In the genomic region with DNA sequence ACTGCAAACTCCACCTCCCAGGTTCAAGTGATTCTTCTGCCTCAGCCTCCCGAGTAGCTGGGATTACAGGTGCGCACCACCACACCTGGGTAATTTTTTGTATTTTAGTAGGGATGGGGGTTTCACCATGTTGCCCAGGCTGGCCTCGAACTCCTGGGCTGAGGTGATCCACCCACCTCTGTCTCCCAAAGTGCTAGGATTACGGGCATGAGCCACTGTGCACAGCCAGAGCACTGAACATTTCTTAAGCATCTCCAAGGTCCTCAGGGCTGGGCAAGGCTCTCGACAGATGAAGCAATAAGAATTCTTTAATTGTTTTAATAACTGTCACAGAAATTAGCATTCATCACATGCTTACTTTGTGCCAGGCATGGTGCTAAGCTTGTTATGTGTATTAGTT, we compare ENCODE assay signal across 2 cellular contexts.
TF ChIP-seq lines count a peak whose summit lies in the region.

No MANE protein-coding gene starts in this region.

TF ChIP-seq in liver, 16 proteins besides CTCF, POLR2A, EP300 and RAD21:
- TF ChIP-seq RXRA (IDR thresholded peaks at IDR 0.05), result no peak
- no peak for TF ChIP-seq HNF4G (IDR thresholded peaks at IDR 0.05)
- TF ChIP-seq FOXA1 (IDR thresholded peaks at IDR 0.05), result no peak
- TF ChIP-seq EGR1 (IDR thresholded peaks at IDR 0.05; ENCODE audit: low read depth in 2 of 2), result no peak
- no peak for TF ChIP-seq YY1 (IDR thresholded peaks at IDR 0.05)
- TF ChIP-seq, protein P1, sequence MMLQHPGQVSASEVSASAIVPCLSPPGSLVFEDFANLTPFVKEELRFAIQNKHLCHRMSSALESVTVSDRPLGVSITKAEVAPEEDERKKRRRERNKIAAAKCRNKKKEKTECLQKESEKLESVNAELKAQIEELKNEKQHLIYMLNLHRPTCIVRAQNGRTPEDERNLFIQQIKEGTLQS (IDR thresholded peaks at IDR 0.05), result no peak
- TF ChIP-seq TAF1 (conservative IDR thresholded peaks at IDR 0.05), result no peak
- TF ChIP-seq, protein P2, sequence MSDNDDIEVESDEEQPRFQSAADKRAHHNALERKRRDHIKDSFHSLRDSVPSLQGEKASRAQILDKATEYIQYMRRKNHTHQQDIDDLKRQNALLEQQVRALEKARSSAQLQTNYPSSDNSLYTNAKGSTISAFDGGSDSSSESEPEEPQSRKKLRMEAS (IDR thresholded peaks at IDR 0.05), result no peak
- TF ChIP-seq JUND (IDR thresholded peaks at IDR 0.05), result no peak

TF ChIP-seq in HepG2, 621 proteins besides CTCF, POLR2A, EP300 and RAD21:
- no peak for TF ChIP-seq HNRNPLL (IDR thresholded peaks at IDR 0.05; ENCODE audit: low read depth, low read length, poor library complexity, severe bottlenecking)
- no peak for TF ChIP-seq HNF4G (IDR thresholded peaks at IDR 0.05; ENCODE audit: borderline replicate concordance, low read depth, low read length)
- TF ChIP-seq HNF4G (CRISPR knock-in tag; IDR thresholded peaks at IDR 0.05; ENCODE audit: borderline replicate concordance, low read depth), result no peak
- no peak for TF ChIP-seq ZNF615 (CRISPR knock-in tag; IDR thresholded peaks at IDR 0.05; ENCODE audit: borderline replicate concordance)
- no peak for TF ChIP-seq ZNF792 (CRISPR knock-in tag; IDR thresholded peaks at IDR 0.05)
- TF ChIP-seq, protein P3, sequence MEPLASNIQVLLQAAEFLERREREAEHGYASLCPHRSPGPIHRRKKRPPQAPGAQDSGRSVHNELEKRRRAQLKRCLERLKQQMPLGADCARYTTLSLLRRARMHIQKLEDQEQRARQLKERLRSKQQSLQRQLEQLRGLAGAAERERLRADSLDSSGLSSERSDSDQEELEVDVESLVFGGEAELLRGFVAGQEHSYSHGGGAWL (CRISPR knock-in tag; IDR thresholded peaks at IDR 0.05), result no peak
- no peak for TF ChIP-seq TMF1 (CRISPR knock-in tag; IDR thresholded peaks at IDR 0.05; ENCODE audit: low read depth)
- TF ChIP-seq POLR2AphosphoS2 (IDR thresholded peaks at IDR 0.05; ENCODE audit: low read depth, low read length), result no peak
- TF ChIP-seq TARDBP (CRISPR knock-in tag; IDR thresholded peaks at IDR 0.05), result no peak
TF ChIP-seq in HepG2: peak in this region for 0.
